ENCODE assay signal across 22 cellular contexts in genomic region chr12:8917751-8918150, GRCh38. TPM values are rescaled to one million over a fixed set of nuclear protein-coding genes. Genes with fewer than 3 reads are reported as not detected.
DNase-seq lines count a peak whose midpoint lies in the region; ATAC-seq and TF ChIP-seq lines count a peak whose summit lies in the region.
"Had no signal": no experiment of that assay in that cellular context is flagged by ENCODE, and none has a peak within 500 bp of the region (broad histone marks: within the 10 kb centered on the region; RNA-seq: fewer than 3 reads in every experiment).

No MANE protein-coding gene starts in this region.

- H2BK5ac ChIP-seq in IMR-90 (ENCODE audit: low read depth, low read length, poor library complexity, severe bottlenecking): peak overlapping the region; percentile 14

- H3K79me2 ChIP-seq in GM23338 (replicated peaks; ENCODE audit: insufficient read depth) (peaks cover 81% of the 10 kb centered on the region), neural cell (replicated peaks; ENCODE audit: insufficient read depth, low read length) (peaks cover 32% of the 10 kb centered on the region)

- no peak overlapping the region for H2BK120ac ChIP-seq in IMR-90 (ENCODE audit: low read depth, low read length)

- TF ChIP-seq RAD21 in IMR-90 (IDR thresholded peaks at IDR 0.05; ENCODE audit: low read length) (no peak), neural cell (conservative IDR thresholded peaks at IDR 0.05) (no peak)

- no peak overlapping the region for H2BK20ac ChIP-seq in IMR-90 (ENCODE audit: low read depth, low read length)

- peaks cover 32% of the 10 kb centered on the region for H3K4me1 ChIP-seq in GM23338 (ENCODE audit: insufficient read depth)
- H3K4me1 ChIP-seq in IMR-90 (ENCODE audit: control insufficient read depth, insufficient read depth, low read length): peaks cover 2% of the 10 kb centered on the region
- H3K4me1 ChIP-seq: SJCRH30 had no signal

- H2AFZ ChIP-seq in GM23338 (no peak overlapping the region), IMR-90 (replicated peaks; ENCODE audit: low read length, poor library complexity) (no peak overlapping the region), neural cell (ENCODE audit: low read depth, low read length) (no peak overlapping the region)
- H2AFZ ChIP-seq: GM23248 had no signal

- peak overlapping the region; percentile 76 for H3K4me3 ChIP-seq in GM23338
- no peak overlapping the region for H3K4me3 ChIP-seq in IMR-90 (ENCODE audit: insufficient read depth, low read depth, low read length)
- no peak overlapping the region for H3K4me3 ChIP-seq in fibroblast of villous mesenchyme (ENCODE audit: low read depth, low read length)
- peak overlapping the region; percentile 81 for H3K4me3 ChIP-seq in neural cell (ENCODE audit: low read length)
- H3K4me3 ChIP-seq: GM23248, SJCRH30 had no signal

- H3F3A ChIP-seq in GM23338 (replicated peaks; ENCODE audit: low read depth): peaks cover 20% of the 10 kb centered on the region
- H3F3A ChIP-seq in neural cell (ENCODE audit: insufficient read depth, low read length, poor library complexity, severe bottlenecking): no peaks in the 10 kb centered on the region

- no peak overlapping the region for H3K27ac Mint-ChIP-seq in GM23338

- CTCF ChIA-PET in IMR-90 (lab: Yijun Ruan, JAX): interaction anchor here (1.2 to 1.4 kb wide), 2 partner anchors 28 to 32 kb away, joined by 4 read pairs; partner anchors contain the start of gene M6PR
- CTCF ChIA-PET in HEK293T (lab: Yijun Ruan, JAX): interaction anchor here (1.1 to 1.6 kb wide), 2 partner anchors 27 to 260 kb away, joined by 3 to 8 read pairs; no protein-coding TSS in a partner anchor

- H3K79me1 ChIP-seq in IMR-90 (ENCODE audit: low read depth in 1 of 2, low read length in 2 of 2): peaks cover 7 to 31% of the 10 kb centered on the region in 2 experiments

- no peak for ATAC-seq in GM23338
- ATAC-seq in IMR-90 (ENCODE audit: low read depth): peak; percentile 21
- ATAC-seq in HG02884 (IDR thresholded peaks at IDR 0.05; ENCODE audit: unreplicated experiment): no peak
- ATAC-seq in GM18511 (IDR thresholded peaks at IDR 0.05; ENCODE audit: unreplicated experiment): no peak

- no peak for TF ChIP-seq EP300 in neural cell (conservative IDR thresholded peaks at IDR 0.05; ENCODE audit: poor library complexity, severe bottlenecking)

- H3K36me3 ChIP-seq in GM23338 (ENCODE audit: insufficient read depth) (peaks cover 67% of the 10 kb centered on the region), IMR-90 (ENCODE audit: control insufficient read depth, insufficient read depth, low read length) (peaks cover 11% of the 10 kb centered on the region), neural cell (ENCODE audit: insufficient read depth, low read length) (peaks cover 5% of the 10 kb centered on the region)

- H3K14ac ChIP-seq in IMR-90 (replicated peaks; ENCODE audit: low read depth, low read length): no peak overlapping the region

- no peak overlapping the region for H3K4me3 Mint-ChIP-seq in GM23338

- H3K4ac ChIP-seq in IMR-90 (ENCODE audit: low read depth, low read length): peak overlapping the region; percentile 18; the same call in 1 of the 2 replicates

- no peak for TF ChIP-seq POLR2A in IMR-90 (IDR thresholded peaks at IDR 0.05; ENCODE audit: low read depth, low read length)

- H3K9me1 ChIP-seq in IMR-90 (ENCODE audit: insufficient read depth, low read length): peaks cover 12% of the 10 kb centered on the region

- H3K27ac ChIP-seq in GM23338 (ENCODE audit: low read depth): peak overlapping the region; percentile 40
- H3K27ac ChIP-seq in IMR-90 (ENCODE audit: insufficient read depth, low read length): no peak overlapping the region
- H3K27ac ChIP-seq in neural cell (ENCODE audit: low read length): no peak overlapping the region
- H3K27ac ChIP-seq: C4-2B, GM23248, SJCRH30 had no signal

- BruUV-seq in IMR-90 (replicated peaks; lab: Mats Ljungman, UMichigan): no TSS peak

- no peak for TF ChIP-seq CTCF in GM23338 (conservative IDR thresholded peaks at IDR 0.05; ENCODE audit: low read depth in 2 of 2)
- TF ChIP-seq CTCF in IMR-90 (conservative IDR thresholded peaks at IDR 0.05; ENCODE audit: low read depth, low read length): no peak
- TF ChIP-seq CTCF in fibroblast of villous mesenchyme (IDR thresholded peaks at IDR 0.05; ENCODE audit: insufficient read depth, low read depth, low read length): no peak
- TF ChIP-seq CTCF in neural cell (IDR thresholded peaks at IDR 0.05; ENCODE audit: poor library complexity, severe bottlenecking): no peak

- in situ Hi-C loops in IMR-90 (cut with MboI; ENCODE audit: low sequenced_read_pairs): no loop called here

- no peak overlapping the region for H2AK9ac ChIP-seq in IMR-90 (replicated peaks; ENCODE audit: low read depth, low read length, poor library complexity)

- peaks cover 33% of the 10 kb centered on the region for H3K4me1 Mint-ChIP-seq in GM23338

- H2AK5ac ChIP-seq in IMR-90 (ENCODE audit: low read depth, low read length): peak overlapping the region; percentile 45; the same call in 1 of the 2 replicates

- no peak for DNase-seq in GM23338 (ENCODE audit: low spot score)
- peak; percentile 65 for DNase-seq in IMR-90
- peak; percentile 3 for DNase-seq in fibroblast of villous mesenchyme (ENCODE audit: low read depth)
- DNase-seq in HEK293T (ENCODE audit: extremely low spot score): no peak
- DNase-seq in NCI-H146 treated with DMSO at 0.1 percent for 48 hours (lab: John Stamatoyannopoulos, UW; ENCODE audit: unreplicated experiment): no peak
- DNase-seq: DMS53, EL, GF-D8, GM23248, KG1, NCI-H1105 treated with DMSO at 0.1 percent for 48 hours, NCI-H1694, NCI-H2081, NCI-H2171, NCI-H345, NCI-H524, NCI-H774, SJCRH30 had no signal

- dilution Hi-C loops in IMR-90 (cut with HindIII; ENCODE audit: low sequenced_read_pairs, unreplicated experiment): no loop called here

- no peak overlapping the region; the same call in 1 of the 2 replicates for H3K18ac ChIP-seq in IMR-90 (ENCODE audit: low read depth, low read length)

- H3K9me3 Mint-ChIP-seq in GM23338: no peaks in the 10 kb centered on the region; the same call in 1 of the 3 replicates

- peaks cover 23% of the 10 kb centered on the region for H3K36me3 Mint-ChIP-seq in GM23338 (ENCODE audit: low read depth)

- no peak overlapping the region for H3K9ac ChIP-seq in IMR-90 (ENCODE audit: low read depth, low read length)
- no peak overlapping the region for H3K9ac ChIP-seq in neural cell (ENCODE audit: low read length)
- H3K9ac ChIP-seq: GM23248 had no signal

- peaks cover 14% of the 10 kb centered on the region for H3K27me3 Mint-ChIP-seq in GM23338 (ENCODE audit: insufficient read depth, low read depth, poor library complexity)

- H3K9me3 ChIP-seq in IMR-90 (ENCODE audit: control insufficient read depth, insufficient read depth, low read length) (no peaks in the 10 kb centered on the region), neural cell (ENCODE audit: low read length) (no peaks in the 10 kb centered on the region)
- H3K9me3 ChIP-seq: SJCRH30 had no signal

- peak overlapping the region; percentile 82 for H3K4me2 ChIP-seq in GM23338
- H3K4me2 ChIP-seq in IMR-90 (ENCODE audit: low read depth, low read length): no peak overlapping the region
- no peak overlapping the region for H3K4me2 ChIP-seq in neural cell (ENCODE audit: low read length)

- no peaks in the 10 kb centered on the region for H3K27me3 ChIP-seq in GM23338 (ENCODE audit: insufficient read depth)
- no peaks in the 10 kb centered on the region for H3K27me3 ChIP-seq in IMR-90 (ENCODE audit: control insufficient read depth, insufficient read depth, low read length)
- H3K27me3 ChIP-seq in neural cell (ENCODE audit: insufficient read depth, low read depth, low read length): no peaks in the 10 kb centered on the region
- H3K27me3 ChIP-seq: SJCRH30 had no signal

- H4K20me1 ChIP-seq in GM23338 (replicated peaks; ENCODE audit: insufficient read depth) (peaks cover 68% of the 10 kb centered on the region), IMR-90 (ENCODE audit: insufficient read depth, low read length) (no peaks in the 10 kb centered on the region), neural cell (ENCODE audit: insufficient read depth) (no peaks in the 10 kb centered on the region)

- H2BK15ac ChIP-seq in IMR-90 (ENCODE audit: low read depth, low read length): no peak overlapping the region

- intact Hi-C loops in IMR-90 (cut with micrococcal nuclease): no loop called here

- H3K23ac ChIP-seq in IMR-90 (ENCODE audit: low read depth, low read length): no peak overlapping the region

- H3K56ac ChIP-seq in IMR-90 (ENCODE audit: extremely low read depth, insufficient read depth, low read length): no peak overlapping the region

- H4K91ac ChIP-seq in IMR-90 (ENCODE audit: insufficient read depth, low read depth, low read length): no peak overlapping the region

- no peak overlapping the region for H4K5ac ChIP-seq in IMR-90 (ENCODE audit: low read depth, low read length)

- POLR2A ChIA-PET in IMR-90 (lab: Charles Lee; ENCODE audit: unreplicated experiment) (no interaction called here), HEK293T (lab: Yijun Ruan, JAX) (interaction anchor here (1.0 kb wide), 1 partner anchor 31 kb away, joined by 5 read pairs; the partner anchor contains the start of gene M6PR)

- no CpG with 5 or more reads among the region's 1 CpG for WGBS in IMR-90 (ENCODE audit: extremely low coverage in 2 of 2, insufficient read length in 1 of 2), 2 experiments

- H3K9me2 ChIP-seq in GM23338 (ENCODE audit: insufficient read depth) (no peaks in the 10 kb centered on the region), neural cell (ENCODE audit: insufficient read depth, low read length) (no peaks in the 10 kb centered on the region)

- H4K8ac ChIP-seq in IMR-90 (ENCODE audit: low read depth in 2 of 2, low read length in 2 of 2): no peak overlapping the region

TF ChIP-seq in HEK293T, 16 proteins besides CTCF, POLR2A, EP300 and RAD21 (continues in another document):
- no peak for TF ChIP-seq FOXK2 (IDR thresholded peaks at IDR 0.05)
- no peak for TF ChIP-seq ARNT (IDR thresholded peaks at IDR 0.05)
- TF ChIP-seq NFRKB (IDR thresholded peaks at IDR 0.05): no peak

RNA-seq across cellular contexts. Expression of gene PHC1, which starts 3.4 kb away (rescaled TPM):
- 1,003 and 1,069 TPM in 2 replicates for total RNA-seq in GM23338 (2014; rRNA removed; shearing (Covaris generic))
- 252 and 303 TPM in 2 replicates for polyA plus RNA-seq in GM23338 (2016; fragmentation: Nextera tagmentation; extraction: Ambion mirVana)
- total RNA-seq in IMR-90 (2012; rRNA removed): 9.1 and 9.7 TPM in 2 replicates
- 23.1 and 24.4 TPM in 2 replicates for polyA plus RNA-seq in IMR-90 (2012; rRNA removed)
- 6.6 and 15.8 TPM in 2 replicates for polyA plus RNA-seq in IMR-90 (2012; cell fraction: cytosol; rRNA removed)
- polyA plus RNA-seq in IMR-90 (2012; cell fraction: nucleus; rRNA removed; ENCODE audit: low replicate concordance): 149 and 169 TPM in 2 replicates
- 13.2 and 13.8 TPM in 2 replicates for total RNA-seq in fibroblast of villous mesenchyme
- 104 and 124 TPM in 2 replicates for polyA plus RNA-seq in neural cell
- 60.1 and 115 TPM in 2 replicates for polyA minus RNA-seq in neural cell

RNA-seq across cellular contexts. Expression of gene M6PR, which starts 31.7 kb away (rescaled TPM):
- 66.8 and 103 TPM in 2 replicates for total RNA-seq in GM23338 (2014; rRNA removed; shearing (Covaris generic))
- 147 and 159 TPM in 2 replicates for polyA plus RNA-seq in GM23338 (2016; fragmentation: Nextera tagmentation; extraction: Ambion mirVana)
- 118 and 140 TPM in 2 replicates for total RNA-seq in IMR-90 (2012; rRNA removed)
- polyA plus RNA-seq in IMR-90 (2012; rRNA removed): 71.1 and 86.6 TPM in 2 replicates
- polyA plus RNA-seq in IMR-90 (2012; cell fraction: cytosol; rRNA removed): 28.0 and 38.3 TPM in 2 replicates
- polyA plus RNA-seq in IMR-90 (2012; cell fraction: nucleus; rRNA removed; ENCODE audit: low replicate concordance): 24.1 and 115 TPM in 2 replicates
- total RNA-seq in fibroblast of villous mesenchyme: 155 and 215 TPM in 2 replicates
- polyA plus RNA-seq in neural cell: 52.8 and 82.5 TPM in 2 replicates
- polyA minus RNA-seq in neural cell: 52.7 and 55.3 TPM in 2 replicates

Comparison
In these comparisons a context has a peak if more than half of its experiments do, and no peak if none do; other contexts are left out.
1. DNase-seq: peak in IMR-90 (single experiment) and fibroblast of villous mesenchyme (single experiment); none in GM23338 (single experiment), HEK293T (single experiment) and NCI-H146 treated with DMSO at 0.1 percent for 48 hours (single experiment).
2. H3K4me3 ChIP-seq: peak in GM23338 (single experiment) and neural cell (single experiment); none in IMR-90 (single experiment) and fibroblast of villous mesenchyme (single experiment).
3. RNA of gene PHC1, which starts 3.4 kb away (total RNA-seq): 1,003 to 1,069 TPM in GM23338; 13.2 to 13.8 TPM in fibroblast of villous mesenchyme and 9.1 to 9.7 TPM in IMR-90; every median in the first group is over 10 times any median in the second.